In the genomic region with DNA sequence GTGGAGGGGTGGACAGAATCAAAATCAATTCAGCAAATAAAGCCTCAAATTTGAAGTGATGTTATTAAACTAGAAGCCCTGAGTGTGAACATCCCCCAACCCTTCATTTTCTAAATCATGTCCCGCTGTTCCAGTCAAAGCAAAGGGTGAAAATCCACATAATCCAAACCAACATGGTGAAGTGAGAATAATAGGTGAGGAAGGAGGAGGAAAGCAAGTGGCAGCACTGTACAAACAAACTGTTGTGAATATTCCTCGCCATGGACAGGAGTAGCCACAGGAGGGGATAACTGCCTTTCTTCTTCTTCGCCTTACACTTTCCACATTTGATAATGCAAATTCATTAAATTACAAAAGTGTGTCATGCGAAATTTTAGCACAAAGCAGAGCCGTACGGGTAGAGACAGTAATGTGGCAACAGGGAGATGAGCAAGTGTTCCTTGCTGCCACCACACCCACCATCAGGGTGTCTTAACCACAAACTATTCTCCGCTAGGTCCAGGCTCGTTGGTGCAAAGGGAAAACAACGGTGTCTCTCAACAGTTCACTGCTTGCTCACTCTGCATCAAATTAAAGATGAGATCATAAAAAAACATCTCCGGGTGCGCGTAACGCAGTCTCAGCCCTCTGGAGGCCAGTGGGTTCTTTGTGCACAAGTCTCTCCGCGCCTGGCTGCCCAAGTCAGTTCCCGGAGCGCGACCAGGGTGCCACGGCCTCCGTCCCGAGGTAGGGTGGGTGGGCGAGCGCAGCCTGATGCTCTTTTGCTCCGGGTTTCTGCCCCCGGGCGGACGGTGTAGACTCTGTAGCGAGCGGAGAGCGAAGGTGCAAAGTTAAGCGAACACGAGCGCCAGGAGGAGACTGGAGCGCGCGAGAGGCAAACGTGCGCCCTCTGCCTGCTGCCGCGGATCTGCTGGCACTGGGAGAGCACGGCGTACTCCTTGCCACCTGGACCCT, we compare ENCODE assay signal across 8 cellular contexts. TPM values are rescaled to one million over a fixed set of nuclear protein-coding genes. Genes with fewer than 3 reads are reported as not detected.
DNase-seq lines count a peak whose midpoint lies in the region; ATAC-seq and TF ChIP-seq lines count a peak whose summit lies in the region.

No MANE protein-coding gene starts in this region.

- H3K27ac ChIP-seq in CD4-positive, alpha-beta T cell (ENCODE audit: low read depth, low read length): no peak overlapping the region
- H3K27ac ChIP-seq in SJCRH30: no peak overlapping the region

- H3K4me1 Mint-ChIP-seq in CD4-positive, alpha-beta T cell (ENCODE audit: low read depth): no peaks in the 10 kb centered on the region
- H3K4me1 Mint-ChIP-seq in chondrocyte (ENCODE audit: low read depth): peaks cover 8% of the 10 kb centered on the region

- H3K27me3 ChIP-seq in CD4-positive, alpha-beta T cell (ENCODE audit: control insufficient read depth, insufficient read depth, low read length): no peaks in the 10 kb centered on the region
- H3K27me3 ChIP-seq in SJCRH30: no peaks in the 10 kb centered on the region
- no peaks in the 10 kb centered on the region for H3K27me3 ChIP-seq in kidney epithelial cell (ENCODE audit: control insufficient read depth, insufficient read depth, low read length)

- peak overlapping the region; percentile 38 for H3K4me3 Mint-ChIP-seq in CD4-positive, alpha-beta T cell
- peak overlapping the region; percentile 93 for H3K4me3 Mint-ChIP-seq in chondrocyte (ENCODE audit: unreplicated experiment)

- CTCF ChIA-PET in CD4-positive, alpha-beta T cell (lab: Charles Lee): no interaction called here

- TF ChIP-seq CTCF in CD4-positive, alpha-beta T cell (IDR thresholded peaks at IDR 0.05): no peak
- TF ChIP-seq CTCF in chondrocyte (IDR thresholded peaks at IDR 0.05) (peak; percentile 92), kidney epithelial cell (IDR thresholded peaks at IDR 0.05; ENCODE audit: insufficient read depth, low read length, poor library complexity, severe bottlenecking) (peak; percentile 97)

- peak; percentile 63 for ATAC-seq in CD4-positive, alpha-beta T cell (ENCODE audit: poor library complexity)
- ATAC-seq in GM19351 (IDR thresholded peaks at IDR 0.05; ENCODE audit: unreplicated experiment): peak; percentile 94
- peak; percentile 92 for ATAC-seq in HG03354 (IDR thresholded peaks at IDR 0.05; ENCODE audit: poor library complexity, severe bottlenecking, unreplicated experiment)

- H3K9me3 ChIP-seq in CD4-positive, alpha-beta T cell (ENCODE audit: control insufficient read depth, low read length): no peaks in the 10 kb centered on the region
- H3K9me3 ChIP-seq in SJCRH30 (replicated peaks): no peaks in the 10 kb centered on the region

- peaks cover 29% of the 10 kb centered on the region for H3K27me3 Mint-ChIP-seq in CD4-positive, alpha-beta T cell
- H3K27me3 Mint-ChIP-seq in chondrocyte (ENCODE audit: low read depth): peaks cover 18% of the 10 kb centered on the region

- POLR2A ChIA-PET in CD4-positive, alpha-beta T cell (lab: Charles Lee): no interaction called here

- H3K4me3 ChIP-seq in SJCRH30 (peak overlapping the region; percentile 40), kidney epithelial cell (ENCODE audit: low read depth, low read length) (peak overlapping the region; percentile 59)

- H3K36me3 Mint-ChIP-seq in CD4-positive, alpha-beta T cell (ENCODE audit: low read depth): no peaks in the 10 kb centered on the region
- no peaks in the 10 kb centered on the region for H3K36me3 Mint-ChIP-seq in chondrocyte (ENCODE audit: low read depth)

- DNase-seq in CD4-positive, alpha-beta T cell: peak in 2 of 10 experiments; percentile 2 to 3
- peak; percentile 3 to 18 for DNase-seq in SJCRH30
- peak; percentile 88 for DNase-seq in chondrocyte (ENCODE audit: low spot score)
- DNase-seq in kidney epithelial cell (ENCODE audit: low read depth): peak; percentile 31
- peak; percentile 55 for DNase-seq in stimulated activated CD4-positive, alpha-beta T cell treated with anti-CD3 and anti-CD28 coated beads, Interleukin-15, amount 100 ng/mL, for 24 hours
- DNase-seq in A172 (ENCODE audit: low spot score): no peak

- H3K9me3 Mint-ChIP-seq in CD4-positive, alpha-beta T cell: no peaks in the 10 kb centered on the region
- H3K9me3 Mint-ChIP-seq in chondrocyte (ENCODE audit: low read depth): no peaks in the 10 kb centered on the region

- H3K27ac Mint-ChIP-seq in CD4-positive, alpha-beta T cell: no peak overlapping the region
- H3K27ac Mint-ChIP-seq in chondrocyte (ENCODE audit: unreplicated experiment): no peak overlapping the region

- intact Hi-C loops in CD4-positive, alpha-beta T cell (cut with DNase I, micrococcal nuclease): no loop called here

- no peaks in the 10 kb centered on the region; the same call in 1 of the 2 replicates for H3K4me1 ChIP-seq in SJCRH30

- H3K36me3 ChIP-seq in SJCRH30 (no peaks in the 10 kb centered on the region), kidney epithelial cell (ENCODE audit: control insufficient read depth, insufficient read depth, low read length) (no peaks in the 10 kb centered on the region)

RNA-seq across cellular contexts. Expression of a gene that starts 6.7 kb away (rescaled TPM):
- not detected for total RNA-seq in CD4-positive, alpha-beta T cell
- 0.94 and 1.1 TPM in 2 replicates for total RNA-seq in SJCRH30 (2014; rRNA removed; shearing (Covaris generic))
- total RNA-seq in chondrocyte (0.87 to 1.6 TPM (median 1.2 TPM) in 3 replicates), kidney epithelial cell (0.04 and 0.07 TPM in 2 replicates)
- not detected in 2 replicates for total RNA-seq in A172 (2014; rRNA removed; shearing (Covaris generic))
